ENCODE assay signal across 8 cellular contexts in genomic region chr14:104689620-104690265, GRCh38. TPM values are rescaled to one million over a fixed set of nuclear protein-coding genes. Genes with fewer than 3 reads are reported as not detected.
DNase-seq lines count a peak whose midpoint lies in the region; ATAC-seq and TF ChIP-seq lines count a peak whose summit lies in the region.

No MANE protein-coding gene starts in this region.

- intact Hi-C loops in stomach (cut with DNase I; ENCODE audit: low total_unique reads), result no loop called here

- peaks cover 39% of the 10 kb centered on the region for H3K4me1 Mint-ChIP-seq in activated naive CD8-positive, alpha-beta T cell treated with anti-CD3 and anti-CD28 coated beads, Interleukin-2, amount 10 ng/mL, durations not matched to agents 7 days and 5 days

- no peak for TF ChIP-seq POLR2A in stomach (IDR thresholded peaks at IDR 0.05)

- peak overlapping the region; percentile 78 for H3K9ac ChIP-seq in iPS-20b (ENCODE audit: low read depth, low read length)

- H3K4me1 ChIP-seq in iPS-20b (ENCODE audit: insufficient read depth, low read length), result peaks cover 14% of the 10 kb centered on the region
- H3K4me1 ChIP-seq in stomach, result peaks cover 72 to 81% (median 78%) of the 10 kb centered on the region in 4 donors

- peaks cover 2% of the 10 kb centered on the region for H3K36me3 Mint-ChIP-seq in activated naive CD8-positive, alpha-beta T cell treated with anti-CD3 and anti-CD28 coated beads, Interleukin-2, amount 10 ng/mL, durations not matched to agents 7 days and 5 days

- TF ChIP-seq CTCF in stomach (IDR thresholded peaks at IDR 0.05), result no peak
- no peak for TF ChIP-seq CTCF in GM10248 (IDR thresholded peaks at IDR 0.05; ENCODE audit: control extremely low read depth, extremely low read depth, low read depth, missing control alignments)

- POLR2A ChIA-PET in HEK293T (lab: Yijun Ruan, JAX), result interaction anchor here (0.6 to 2.7 kb wide), 4 partner anchors 8 to 378 kb away, joined by 3 to 12 read pairs (median 8); partner anchors contain the start of gene SIVA1
- POLR2A ChIA-PET in activated naive CD8-positive, alpha-beta T cell treated with anti-CD3 and anti-CD28 coated beads, Interleukin-2, amount 10 ng/mL, durations not matched to agents 7 days and 5 days (lab: Charles Lee), result interaction anchor here (0.7 to 6.5 kb wide), 4 partner anchors 10 to 63 kb away, joined by 3 to 52 read pairs (median 3); partner anchors contain the start of gene SIVA1
- POLR2A ChIA-PET in GM10248 (lab: Yijun Ruan, JAX), result no interaction called here

- no peaks in the 10 kb centered on the region for H3K36me3 ChIP-seq in iPS-20b (ENCODE audit: insufficient read depth, low read depth, low read length)
- peaks cover 0 to 13% (median 7%) of the 10 kb centered on the region in 4 donors for H3K36me3 ChIP-seq in stomach

- H3K4me3 ChIP-seq in iPS-20b (ENCODE audit: low read length) (peak overlapping the region; percentile 78), stomach (peak overlapping the region; percentile 65 to 97 (median 94))

- peaks cover 2% of the 10 kb centered on the region for H3K27me3 Mint-ChIP-seq in activated naive CD8-positive, alpha-beta T cell treated with anti-CD3 and anti-CD28 coated beads, Interleukin-2, amount 10 ng/mL, durations not matched to agents 7 days and 5 days

- peak; percentile 53 for DNase-seq in AG20443 (ENCODE audit: low spot score)
- peak; percentile 36 for DNase-seq in HEK293T (ENCODE audit: extremely low spot score)
- peak; percentile 56 for DNase-seq in activated naive CD8-positive, alpha-beta T cell treated with anti-CD3 and anti-CD28 coated beads, Interleukin-2, amount 10 ng/mL, durations not matched to agents 7 days and 5 days
- DNase-seq in stomach, result no peak
- no peak for DNase-seq in GM10248 (ENCODE audit: extremely low spot score)
- no peak for DNase-seq in LoVo (ENCODE audit: low spot score)
- DNase-seq in RPMI8226, result no peak

- 0 to 1% (median 0%) methylated on average over 27 to 69 of the region's 69 CpGs for WGBS in stomach, 5 donors

- CTCF ChIA-PET in HEK293T (lab: Yijun Ruan, JAX) (interaction anchor here (0.6 kb wide), 1 partner anchor 17 kb away, joined by 4 read pairs; no protein-coding TSS in a partner anchor), GM10248 (lab: Yijun Ruan, JAX) (interaction anchor here (1.3 to 2.4 kb wide), 2 partner anchors 8 to 19 kb away, joined by 5 to 9 read pairs; no protein-coding TSS in a partner anchor)

- H3K27me3 ChIP-seq in iPS-20b (ENCODE audit: insufficient read depth, low read length), result no peaks in the 10 kb centered on the region; the same call in 1 of the 2 replicates
- H3K27me3 ChIP-seq in stomach, result no peaks in the 10 kb centered on the region

- H3K9me3 Mint-ChIP-seq in activated naive CD8-positive, alpha-beta T cell treated with anti-CD3 and anti-CD28 coated beads, Interleukin-2, amount 10 ng/mL, durations not matched to agents 7 days and 5 days, result no peaks in the 10 kb centered on the region

- H3K9me3 ChIP-seq in iPS-20b (ENCODE audit: insufficient read depth, low read depth, low read length), result no peaks in the 10 kb centered on the region
- H3K9me3 ChIP-seq in stomach, result no peaks in the 10 kb centered on the region

- peak; percentile 8 for ATAC-seq in activated naive CD8-positive, alpha-beta T cell treated with anti-CD3 and anti-CD28 coated beads, Interleukin-2, amount 10 ng/mL, durations not matched to agents 7 days and 5 days (ENCODE audit: low read depth)

- H3K27ac ChIP-seq in iPS-20b (ENCODE audit: low read length), result no peak overlapping the region
- H3K27ac ChIP-seq in stomach, result peak overlapping the region; percentile 90 to 93 (median 92)

- H3K27ac Mint-ChIP-seq in activated naive CD8-positive, alpha-beta T cell treated with anti-CD3 and anti-CD28 coated beads, Interleukin-2, amount 10 ng/mL, durations not matched to agents 7 days and 5 days, result peak overlapping the region; percentile 65

- H3K4me3 Mint-ChIP-seq in activated naive CD8-positive, alpha-beta T cell treated with anti-CD3 and anti-CD28 coated beads, Interleukin-2, amount 10 ng/mL, durations not matched to agents 7 days and 5 days, result peak overlapping the region; percentile 80

- no peak for TF ChIP-seq EP300 in stomach (IDR thresholded peaks at IDR 0.05)

TF ChIP-seq in HEK293T, 16 proteins besides CTCF, POLR2A, EP300 and RAD21:
- TF ChIP-seq SP1 (IDR thresholded peaks at IDR 0.05) (no peak), NFRKB (IDR thresholded peaks at IDR 0.05) (no peak), FOXA1 (IDR thresholded peaks at IDR 0.05) (no peak), FOXM1 (IDR thresholded peaks at IDR 0.05; ENCODE audit: borderline replicate concordance) (no peak), FOXK2 (IDR thresholded peaks at IDR 0.05) (no peak), TARDBP (IDR thresholded peaks at IDR 0.05) (no peak), BHLHE40 (IDR thresholded peaks at IDR 0.05; ENCODE audit: borderline replicate concordance) (no peak), SUZ12 (IDR thresholded peaks at IDR 0.05) (no peak), ARNT (IDR thresholded peaks at IDR 0.05) (no peak), PKNOX1 (IDR thresholded peaks at IDR 0.05) (no peak), L3MBTL2 (conservative IDR thresholded peaks at IDR 0.05) (no peak), CTBP1 (IDR thresholded peaks at IDR 0.05; ENCODE audit: borderline replicate concordance) (no peak), ZNF384 (IDR thresholded peaks at IDR 0.05) (no peak), LEF1 (IDR thresholded peaks at IDR 0.05; ENCODE audit: borderline replicate concordance) (no peak)

RNA-seq across cellular contexts. Expression of gene INF2, which starts 0.3 kb away (rescaled TPM):
- total RNA-seq in activated naive CD8-positive, alpha-beta T cell treated with anti-CD3 and anti-CD28 coated beads, Interleukin-2, amount 10 ng/mL, durations not matched to agents 7 days and 5 days, result 100 to 1,000 TPM; 107 to 110 TPM
- total RNA-seq in stomach, result 100 to 1,000 TPM in 4 of 5 donors, 10 to 100 TPM in 1; 45.9 to 385 (median 184) TPM
- polyA plus RNA-seq in stomach, result 100 to 1,000 TPM in 1 of 3 donors, 10 to 100 TPM in 2; 74.7 to 113 (median 90.3) TPM

RNA-seq across cellular contexts. Expression of gene ADSS1, which starts 34.3 kb away (rescaled TPM):
- total RNA-seq in activated naive CD8-positive, alpha-beta T cell treated with anti-CD3 and anti-CD28 coated beads, Interleukin-2, amount 10 ng/mL, durations not matched to agents 7 days and 5 days, result 1 to 10 TPM; 2.4 to 2.8 TPM
- total RNA-seq in stomach, result 10 to 100 TPM in 1 of 5 donors, 1 to 10 TPM in 3, not detected in 1; 7.0 to 59.4 (median 7.6) TPM
- polyA plus RNA-seq in stomach, result 10 to 100 TPM; 12.3 to 16.7 (median 14.5) TPM

Comparison
In these comparisons a context has a peak if more than half of its experiments do, and no peak if none do; other contexts are left out.
1. DNase-seq: peak in AG20443 (single experiment), HEK293T (single experiment) and activated naive CD8-positive, alpha-beta T cell treated with anti-CD3 and anti-CD28 coated beads, Interleukin-2, amount 10 ng/mL, durations not matched to agents 7 days and 5 days (single experiment); none in stomach (single experiment), GM10248 (single experiment), LoVo (single experiment) and RPMI8226 (single experiment).